Comparison of ENCODE assay signal across 8 cellular contexts in genomic region chr4:138577826-138578225, GRCh38.
DNase-seq lines count a peak whose midpoint lies in the region; TF ChIP-seq lines count a peak whose summit lies in the region.
"Not testable (repeated sequence)": the region's sequence is repeated elsewhere in the genome, so short reads cannot be mapped to it uniquely, and the experiment has no call there.

No MANE protein-coding gene starts in this region.

- not testable (repeated sequence) for H3K4me2 ChIP-seq in OCI-LY7 (ENCODE audit: low read length)

- CTCF ChIA-PET in OCI-LY7 (lab: Charles Lee; ENCODE audit: unreplicated experiment) = not testable (repeated sequence)

- DNase-seq in OCI-LY7 (ENCODE audit: low spot score); retinal pigment epithelial cell (ENCODE audit: low read depth): not testable (repeated sequence)
- peak; percentile 14 for DNase-seq in cerebellar cortex (ENCODE audit: low spot score)
- DNase-seq in cardiac muscle cell (ENCODE audit: low read depth in 1 of 2, low spot score in 1 of 2) = peak in 1 of 2 donors; percentile 20

- not testable (repeated sequence) for BruUV-seq in OCI-LY7 (replicated peaks; lab: Mats Ljungman, UMichigan)

- POLR2A ChIA-PET in OCI-LY7 (lab: Charles Lee) = interaction anchor here (0.7 to 1.0 kb wide), 3 partner anchors 25 to 41 kb away, joined by 3 to 4 read pairs (median 3); no protein-coding TSS in a partner anchor

- not testable (repeated sequence) for H3K4me1 ChIP-seq in OCI-LY7 (ENCODE audit: insufficient read depth, low read length, poor library complexity, severe bottlenecking); cardiac muscle cell (ENCODE audit: low read depth)

- H3K27ac ChIP-seq in C4-2B; OCI-LY7 (ENCODE audit: low read depth, low read length, poor library complexity, severe bottlenecking); VCaP; cardiac muscle cell: not testable (repeated sequence)

- H3K27me3 ChIP-seq in cardiac muscle cell = not testable (repeated sequence)

- H3K9me3 ChIP-seq in OCI-LY7 (ENCODE audit: low read length); cardiac muscle cell (ENCODE audit: low read depth): not testable (repeated sequence)

- H2AFZ ChIP-seq in OCI-LY7 (ENCODE audit: low read length) = not testable (repeated sequence)

- not testable (repeated sequence) for H4K20me1 ChIP-seq in OCI-LY7 (ENCODE audit: insufficient read depth, low read length)

- not testable (repeated sequence) for H3K79me2 ChIP-seq in OCI-LY7 (ENCODE audit: insufficient read depth, low read depth, low read length)

- peak; percentile 44 for TF ChIP-seq CTCF in C4-2B (conservative IDR thresholded peaks at IDR 0.05)
- peak; percentile 26; the same call in 1 of the 3 replicates for TF ChIP-seq CTCF in GM12872 (IDR thresholded peaks at IDR 0.05; ENCODE audit: insufficient read depth, low read depth, low read length)
- peak; percentile 56 for TF ChIP-seq CTCF in LNCAP (IDR thresholded peaks at IDR 0.05)
- peak; percentile 40 for TF ChIP-seq CTCF in OCI-LY7 (conservative IDR thresholded peaks at IDR 0.05; ENCODE audit: low read length)
- peak; percentile 52 for TF ChIP-seq CTCF in VCaP (conservative IDR thresholded peaks at IDR 0.05)
- peak; percentile 26 for TF ChIP-seq CTCF in cardiac muscle cell (IDR thresholded peaks at IDR 0.05; ENCODE audit: low read depth, low read length)
- TF ChIP-seq CTCF in retinal pigment epithelial cell (conservative IDR thresholded peaks at IDR 0.05; ENCODE audit: low read depth, low read length) = peak; percentile 28

- not testable (repeated sequence) for H3K9me2 ChIP-seq in OCI-LY7 (ENCODE audit: insufficient read depth, low read length)

- not testable (repeated sequence) for H3K36me3 ChIP-seq in OCI-LY7 (ENCODE audit: insufficient read depth, low read length); cardiac muscle cell

- intact Hi-C loops in OCI-LY7 (cut with micrococcal nuclease; ENCODE audit: unreplicated experiment) = loop anchor here (5.0 kb wide), 3 partner anchors 294 to 756 kb away; no protein-coding TSS in a partner anchor

- not testable (repeated sequence) for H3K4me3 ChIP-seq in OCI-LY7 (ENCODE audit: low read depth, low read length, poor library complexity, severe bottlenecking); cardiac muscle cell; retinal pigment epithelial cell (ENCODE audit: low read length)
